ENCODE assay signal across 1 cellular context in the genomic region with DNA sequence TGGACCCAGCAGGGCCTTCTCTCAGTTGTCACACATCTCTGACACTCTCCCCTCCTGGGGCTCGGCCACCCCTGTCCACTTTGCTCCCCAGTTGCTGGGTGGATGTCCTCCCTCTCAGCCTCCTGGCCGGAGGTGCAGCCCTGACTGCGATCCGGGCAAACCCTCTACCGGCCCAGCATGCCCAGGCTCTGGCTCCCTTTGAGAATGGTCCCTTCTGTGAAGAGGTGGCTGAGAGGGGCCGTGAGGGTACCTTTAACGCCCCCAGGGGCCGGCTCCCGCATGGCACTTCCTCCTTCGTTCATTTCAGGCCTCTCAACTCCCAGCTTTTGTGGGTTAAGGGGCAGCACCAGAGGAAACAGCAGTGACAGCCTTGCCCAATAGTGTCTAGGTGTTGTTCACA.
TF ChIP-seq lines count a peak whose summit lies in the region.

No MANE protein-coding gene starts in this region.

TF ChIP-seq in GM23338, 12 proteins besides CTCF, POLR2A, EP300 and RAD21:
- TF ChIP-seq, protein P1, sequence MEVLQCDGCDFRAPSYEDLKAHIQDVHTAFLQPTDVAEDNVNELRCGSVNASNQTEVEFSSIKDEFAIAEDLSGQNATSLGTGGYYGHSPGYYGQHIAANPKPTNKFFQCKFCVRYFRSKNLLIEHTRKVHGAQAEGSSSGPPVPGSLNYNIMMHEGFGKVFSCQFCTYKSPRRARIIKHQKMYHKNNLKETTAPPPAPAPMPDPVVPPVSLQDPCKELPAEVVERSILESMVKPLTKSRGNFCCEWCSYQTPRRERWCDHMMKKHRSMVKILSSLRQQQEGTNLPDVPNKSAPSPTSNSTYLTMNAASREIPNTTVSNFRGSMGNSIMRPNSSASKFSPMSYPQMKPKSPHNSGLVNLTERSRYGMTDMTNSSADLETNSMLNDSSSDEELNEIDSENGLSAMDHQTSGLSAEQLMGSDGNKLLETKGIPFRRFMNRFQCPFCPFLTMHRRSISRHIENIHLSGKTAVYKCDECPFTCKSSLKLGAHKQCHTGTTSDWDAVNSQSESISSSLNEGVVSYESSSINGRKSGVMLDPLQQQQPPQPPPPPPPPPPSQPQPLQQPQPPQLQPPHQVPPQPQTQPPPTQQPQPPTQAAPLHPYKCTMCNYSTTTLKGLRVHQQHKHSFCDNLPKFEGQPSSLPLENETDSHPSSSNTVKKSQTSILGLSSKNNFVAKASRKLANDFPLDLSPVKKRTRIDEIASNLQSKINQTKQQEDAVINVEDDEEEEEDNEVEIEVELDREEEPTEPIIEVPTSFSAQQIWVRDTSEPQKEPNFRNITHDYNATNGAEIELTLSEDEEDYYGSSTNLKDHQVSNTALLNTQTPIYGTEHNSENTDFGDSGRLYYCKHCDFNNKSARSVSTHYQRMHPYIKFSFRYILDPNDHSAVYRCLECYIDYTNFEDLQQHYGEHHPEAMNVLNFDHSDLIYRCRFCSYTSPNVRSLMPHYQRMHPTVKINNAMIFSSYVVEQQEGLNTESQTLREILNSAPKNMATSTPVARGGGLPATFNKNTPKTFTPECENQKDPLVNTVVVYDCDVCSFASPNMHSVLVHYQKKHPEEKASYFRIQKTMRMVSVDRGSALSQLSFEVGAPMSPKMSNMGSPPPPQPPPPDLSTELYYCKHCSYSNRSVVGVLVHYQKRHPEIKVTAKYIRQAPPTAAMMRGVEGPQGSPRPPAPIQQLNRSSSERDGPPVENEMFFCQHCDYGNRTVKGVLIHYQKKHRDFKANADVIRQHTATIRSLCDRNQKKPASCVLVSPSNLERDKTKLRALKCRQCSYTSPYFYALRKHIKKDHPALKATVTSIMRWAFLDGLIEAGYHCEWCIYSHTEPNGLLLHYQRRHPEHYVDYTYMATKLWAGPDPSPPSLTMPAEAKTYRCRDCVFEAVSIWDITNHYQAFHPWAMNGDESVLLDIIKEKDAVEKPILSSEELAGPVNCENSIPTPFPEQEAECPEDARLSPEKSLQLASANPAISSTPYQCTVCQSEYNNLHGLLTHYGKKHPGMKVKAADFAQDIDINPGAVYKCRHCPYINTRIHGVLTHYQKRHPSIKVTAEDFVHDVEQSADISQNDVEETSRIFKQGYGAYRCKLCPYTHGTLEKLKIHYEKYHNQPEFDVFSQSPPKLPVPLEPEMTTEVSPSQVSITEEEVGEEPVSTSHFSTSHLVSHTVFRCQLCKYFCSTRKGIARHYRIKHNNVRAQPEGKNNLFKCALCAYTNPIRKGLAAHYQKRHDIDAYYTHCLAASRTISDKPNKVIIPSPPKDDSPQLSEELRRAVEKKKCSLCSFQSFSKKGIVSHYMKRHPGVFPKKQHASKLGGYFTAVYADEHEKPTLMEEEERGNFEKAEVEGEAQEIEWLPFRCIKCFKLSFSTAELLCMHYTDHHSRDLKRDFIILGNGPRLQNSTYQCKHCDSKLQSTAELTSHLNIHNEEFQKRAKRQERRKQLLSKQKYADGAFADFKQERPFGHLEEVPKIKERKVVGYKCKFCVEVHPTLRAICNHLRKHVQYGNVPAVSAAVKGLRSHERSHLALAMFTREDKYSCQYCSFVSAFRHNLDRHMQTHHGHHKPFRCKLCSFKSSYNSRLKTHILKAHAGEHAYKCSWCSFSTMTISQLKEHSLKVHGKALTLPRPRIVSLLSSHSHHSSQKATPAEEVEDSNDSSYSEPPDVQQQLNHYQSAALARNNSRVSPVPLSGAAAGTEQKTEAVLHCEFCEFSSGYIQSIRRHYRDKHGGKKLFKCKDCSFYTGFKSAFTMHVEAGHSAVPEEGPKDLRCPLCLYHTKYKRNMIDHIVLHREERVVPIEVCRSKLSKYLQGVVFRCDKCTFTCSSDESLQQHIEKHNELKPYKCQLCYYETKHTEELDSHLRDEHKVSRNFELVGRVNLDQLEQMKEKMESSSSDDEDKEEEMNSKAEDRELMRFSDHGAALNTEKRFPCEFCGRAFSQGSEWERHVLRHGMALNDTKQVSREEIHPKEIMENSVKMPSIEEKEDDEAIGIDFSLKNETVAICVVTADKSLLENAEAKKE (CRISPR knock-in tag; IDR thresholded peaks at IDR 0.05), result no peak
- no peak for TF ChIP-seq POLR2AphosphoS5 (IDR thresholded peaks at IDR 0.05; ENCODE audit: low read depth)
- TF ChIP-seq ZNF331 (CRISPR knock-in tag; IDR thresholded peaks at IDR 0.05; ENCODE audit: low read depth), result no peak
- no peak for TF ChIP-seq EZH2 (IDR thresholded peaks at IDR 0.05; ENCODE audit: low read depth, unreplicated experiment)
